In genomic region chr7:30289634-30290033, GRCh38 we compare ENCODE assay signal across 8 cellular contexts. TPM values are rescaled to one million over a fixed set of nuclear protein-coding genes. Genes with fewer than 3 reads are reported as not detected.
A peak's percentile ranks its signal among the peaks of the same experiment; 100 is the strongest.
DNase-seq lines count a peak whose midpoint lies in the region; ATAC-seq and TF ChIP-seq lines count a peak whose summit lies in the region.
"Not testable (repeated sequence)": the region's sequence is repeated elsewhere in the genome, so short reads cannot be mapped to it uniquely, and the experiment has no call there.

No MANE protein-coding gene starts in this region.

- H3K27ac Mint-ChIP-seq in CD4-positive, alpha-beta memory T cell = peak overlapping the region in 5 of 7 donors; percentile 14 to 39 (median 26)
- not testable (repeated sequence) for H3K27ac Mint-ChIP-seq in activated CD4-positive, alpha-beta T cell treated with anti-CD3 and anti-CD28 coated beads, Interleukin-2, amount 10 ng/mL, durations not matched to agents 24 days and 14 days; activated naive CD8-positive, alpha-beta T cell; natural killer cell treated with Interleukin-12 subunit alpha and Interleukin-12 subunit beta and Interleukin-15 and Interleukin-18, amount 100 ng/mL, for 72 hours
- H3K27ac Mint-ChIP-seq in type B pancreatic cell = peak overlapping the region; percentile 83

- peak overlapping the region in 7 of 8 donors; percentile 27 to 87 (median 61) for H3K4me3 Mint-ChIP-seq in CD4-positive, alpha-beta memory T cell
- H3K4me3 Mint-ChIP-seq in activated CD4-positive, alpha-beta T cell treated with anti-CD3 and anti-CD28 coated beads, Interleukin-2, amount 10 ng/mL, durations not matched to agents 24 days and 14 days = peak overlapping the region; percentile 19
- H3K4me3 Mint-ChIP-seq in activated naive CD8-positive, alpha-beta T cell = peak overlapping the region; percentile 24
- peak overlapping the region; percentile 51 for H3K4me3 Mint-ChIP-seq in natural killer cell treated with Interleukin-12 subunit alpha and Interleukin-12 subunit beta and Interleukin-15 and Interleukin-18, amount 100 ng/mL, for 72 hours
- H3K4me3 Mint-ChIP-seq in type B pancreatic cell = peak overlapping the region; percentile 74

- H3K9me3 ChIP-seq in CD4-positive, alpha-beta memory T cell (ENCODE audit: control insufficient read depth in 1 of 2, low read length in 2 of 2); HEK293 (ENCODE audit: control insufficient read depth, insufficient read depth, low read depth, low read length); Panc1 (ENCODE audit: control insufficient read depth, insufficient read depth, low read depth, low read length); endocrine pancreas (ENCODE audit: control insufficient read depth, low read length): not testable (repeated sequence)

- not testable (repeated sequence) for DNase-seq in CD4-positive, alpha-beta memory T cell; Panc1 (ENCODE audit: low read depth, low spot score); activated CD4-positive, alpha-beta T cell treated with anti-CD3 and anti-CD28 coated beads, Interleukin-2, amount 10 ng/mL, durations not matched to agents 24 days and 14 days; natural killer cell treated with Interleukin-12 subunit alpha and Interleukin-12 subunit beta and Interleukin-15 and Interleukin-18, amount 100 ng/mL, for 72 hours (ENCODE audit: low spot score); type B pancreatic cell (ENCODE audit: extremely low spot score, unreplicated experiment)

- not testable (repeated sequence) for BruUV-seq in Panc1 (replicated peaks; lab: Mats Ljungman, UMichigan)

- H3K27me3 ChIP-seq in CD4-positive, alpha-beta memory T cell (ENCODE audit: insufficient read depth, low read length); Panc1 (ENCODE audit: control insufficient read depth, insufficient read depth, low read length); endocrine pancreas (ENCODE audit: control insufficient read depth, insufficient read depth, low read length): not testable (repeated sequence)

- POLR2A ChIA-PET in CD4-positive, alpha-beta memory T cell (lab: Charles Lee; ENCODE audit: partially characterized antibody) = interaction anchor here (1.0 to 1.4 kb wide), 3 partner anchors 21 to 58 kb away, joined by 4 to 15 read pairs (median 9); no protein-coding TSS in a partner anchor
- POLR2A ChIA-PET in HEK293 (lab: Yijun Ruan, JAX) = interaction anchor here (0.7 kb wide), 1 partner anchor 24 kb away, joined by 4 read pairs; no protein-coding TSS in a partner anchor
- POLR2A ChIA-PET in Panc1 (lab: Charles Lee) = not testable (repeated sequence)

- intact Hi-C loops in CD4-positive, alpha-beta memory T cell (cut with micrococcal nuclease) = loop anchor here (10.0 kb wide), 1 partner anchor 125 kb away; no protein-coding TSS in a partner anchor
- intact Hi-C loops in Panc1 (cut with micrococcal nuclease; ENCODE audit: unreplicated experiment); activated CD4-positive, alpha-beta T cell treated with anti-CD3 and anti-CD28 coated beads, Interleukin-2, amount 10 ng/mL, durations not matched to agents 24 days and 14 days (cut with micrococcal nuclease): not testable (repeated sequence)

- H3K9ac ChIP-seq in endocrine pancreas (ENCODE audit: control insufficient read depth, insufficient read depth, low read length) = not testable (repeated sequence)

- H3K4me1 ChIP-seq in CD4-positive, alpha-beta memory T cell (ENCODE audit: insufficient read depth, low read length) = peaks cover 62% of the 10 kb centered on the region
- H3K4me1 ChIP-seq in HEK293 (ENCODE audit: control insufficient read depth, insufficient read depth, low read length) = peaks cover 12% of the 10 kb centered on the region
- peaks cover 34% of the 10 kb centered on the region for H3K4me1 ChIP-seq in Panc1 (ENCODE audit: control insufficient read depth, insufficient read depth, low read length)
- peaks cover 11% of the 10 kb centered on the region for H3K4me1 ChIP-seq in endocrine pancreas (ENCODE audit: control insufficient read depth, insufficient read depth, low read length)

- H3K4me1 Mint-ChIP-seq in CD4-positive, alpha-beta memory T cell = peaks cover 56 to 79% (median 64%) of the 10 kb centered on the region in 4 donors
- peaks cover 52% of the 10 kb centered on the region for H3K4me1 Mint-ChIP-seq in activated CD4-positive, alpha-beta T cell treated with anti-CD3 and anti-CD28 coated beads, Interleukin-2, amount 10 ng/mL, durations not matched to agents 24 days and 14 days
- H3K4me1 Mint-ChIP-seq in activated naive CD8-positive, alpha-beta T cell (ENCODE audit: low read depth) = peaks cover 70% of the 10 kb centered on the region
- peaks cover 53 to 69% of the 10 kb centered on the region in 2 donors for H3K4me1 Mint-ChIP-seq in natural killer cell treated with Interleukin-12 subunit alpha and Interleukin-12 subunit beta and Interleukin-15 and Interleukin-18, amount 100 ng/mL, for 72 hours (ENCODE audit: low read depth in 2 of 2)
- H3K4me1 Mint-ChIP-seq in type B pancreatic cell (ENCODE audit: unreplicated experiment) = peaks cover 33% of the 10 kb centered on the region

- CTCF ChIA-PET in CD4-positive, alpha-beta memory T cell (lab: Charles Lee; ENCODE audit: partially characterized antibody) = interaction anchor here (1.0 to 1.2 kb wide), 3 partner anchors 59 to 63 kb away, joined by 3 to 4 read pairs (median 3); no protein-coding TSS in a partner anchor
- CTCF ChIA-PET in HEK293 (lab: Yijun Ruan, JAX); Panc1 (lab: Charles Lee): not testable (repeated sequence)

- H3K9me3 Mint-ChIP-seq in CD4-positive, alpha-beta memory T cell; activated CD4-positive, alpha-beta T cell treated with anti-CD3 and anti-CD28 coated beads, Interleukin-2, amount 10 ng/mL, durations not matched to agents 24 days and 14 days; activated naive CD8-positive, alpha-beta T cell (ENCODE audit: low read depth); natural killer cell treated with Interleukin-12 subunit alpha and Interleukin-12 subunit beta and Interleukin-15 and Interleukin-18, amount 100 ng/mL, for 72 hours; type B pancreatic cell: not testable (repeated sequence)

- not testable (repeated sequence) for ATAC-seq in Panc1; natural killer cell treated with Interleukin-12 subunit alpha and Interleukin-12 subunit beta and Interleukin-15 and Interleukin-18, amount 100 ng/mL, for 72 hours

- in situ Hi-C loops in Panc1 (cut with HindIII; ENCODE audit: low pct_unique_long_range_greater_than_20kb, low sequenced_read_pairs) = not testable (repeated sequence)

- TF ChIP-seq CTCF in HEK293 (tag by site-specific recombination; IDR thresholded peaks at IDR 0.05); Panc1 (IDR thresholded peaks at IDR 0.05); type B pancreatic cell (conservative IDR thresholded peaks at IDR 0.05): not testable (repeated sequence)

- not testable (repeated sequence) for H3K36me3 ChIP-seq in CD4-positive, alpha-beta memory T cell (ENCODE audit: insufficient read depth, low read length); HEK293 (ENCODE audit: control insufficient read depth in 2 of 2, insufficient read depth in 1 of 2, low read length in 2 of 2); Panc1 (ENCODE audit: control insufficient read depth, insufficient read depth, low read length); endocrine pancreas (ENCODE audit: control insufficient read depth, insufficient read depth, low read length)

- peaks cover 4 to 15% of the 10 kb centered on the region in 2 donors for H3K36me3 Mint-ChIP-seq in CD4-positive, alpha-beta memory T cell
- peaks cover 23% of the 10 kb centered on the region for H3K36me3 Mint-ChIP-seq in activated CD4-positive, alpha-beta T cell treated with anti-CD3 and anti-CD28 coated beads, Interleukin-2, amount 10 ng/mL, durations not matched to agents 24 days and 14 days (ENCODE audit: low read depth)
- H3K36me3 Mint-ChIP-seq in activated naive CD8-positive, alpha-beta T cell; type B pancreatic cell: not testable (repeated sequence)
- peaks cover 17% of the 10 kb centered on the region for H3K36me3 Mint-ChIP-seq in natural killer cell treated with Interleukin-12 subunit alpha and Interleukin-12 subunit beta and Interleukin-15 and Interleukin-18, amount 100 ng/mL, for 72 hours

- not testable (repeated sequence) for H3K27ac ChIP-seq in CD4-positive, alpha-beta memory T cell (ENCODE audit: low read depth, low read length); HEK293 (ENCODE audit: extremely low read depth, low read depth, low read length)
- H3K27ac ChIP-seq in Panc1 (ENCODE audit: low read length) = peak overlapping the region; percentile 31; the same call in 1 of the 2 replicates

- H3K4me3 ChIP-seq in CD4-positive, alpha-beta memory T cell (ENCODE audit: low read length in 2 of 2); HEK293 (ENCODE audit: low read depth, low read length); Panc1 (ENCODE audit: low read depth in 2 of 2, low read length in 2 of 2): not testable (repeated sequence)
- peak overlapping the region; percentile 43 for H3K4me3 ChIP-seq in endocrine pancreas (ENCODE audit: control insufficient read depth, insufficient read depth, low read length)

- H3K27me3 Mint-ChIP-seq in CD4-positive, alpha-beta memory T cell; activated CD4-positive, alpha-beta T cell treated with anti-CD3 and anti-CD28 coated beads, Interleukin-2, amount 10 ng/mL, durations not matched to agents 24 days and 14 days; activated naive CD8-positive, alpha-beta T cell; natural killer cell treated with Interleukin-12 subunit alpha and Interleukin-12 subunit beta and Interleukin-15 and Interleukin-18, amount 100 ng/mL, for 72 hours; type B pancreatic cell: not testable (repeated sequence)

RNA-seq across cellular contexts. Expression of gene ZNRF2, which starts 5.2 kb away (rescaled TPM):
- total RNA-seq in CD4-positive, alpha-beta memory T cell = 10 to 100 TPM; 37.3 to 39.4 TPM
- polyA plus RNA-seq in CD4-positive, alpha-beta memory T cell = 1 to 10 TPM in 1 of 2 donors, under 1 TPM in 1; 0.59 to 3.5 TPM
- total RNA-seq in Panc1 (2021; ENCODE audit: unreplicated experiment) = 22.1 TPM
- polyA plus RNA-seq in Panc1 (2012; ENCODE audit: insufficient read length) = 9.9 TPM
- 8.8 and 9.2 TPM in 2 replicates for total RNA-seq in activated CD4-positive, alpha-beta T cell treated with anti-CD3 and anti-CD28 coated beads, Interleukin-2, amount 10 ng/mL, durations not matched to agents 24 days and 14 days
- total RNA-seq in natural killer cell treated with Interleukin-12 subunit alpha and Interleukin-12 subunit beta and Interleukin-15 and Interleukin-18, amount 100 ng/mL, for 72 hours = 10 to 100 TPM; 10.4 to 12.3 TPM
- 11.2 and 15.6 TPM in 2 replicates for total RNA-seq in type B pancreatic cell (ENCODE audit: low replicate concordance)

Comparison
In these comparisons a context has a peak if more than half of its experiments do, and no peak if none do; other contexts are left out.
1. H3K4me3 Mint-ChIP-seq: peak in every context shown above with its lines; median percentile 74 in type B pancreatic cell; 61 in CD4-positive, alpha-beta memory T cell; 51 in natural killer cell treated with Interleukin-12 subunit alpha and Interleukin-12 subunit beta and Interleukin-15 and Interleukin-18, amount 100 ng/mL, for 72 hours; 24 in activated naive CD8-positive, alpha-beta T cell; 19 in activated CD4-positive, alpha-beta T cell treated with anti-CD3 and anti-CD28 coated beads, Interleukin-2, amount 10 ng/mL, durations not matched to agents 24 days and 14 days.